Comparison of ENCODE assay signal across 36 cellular contexts in the genomic region with DNA sequence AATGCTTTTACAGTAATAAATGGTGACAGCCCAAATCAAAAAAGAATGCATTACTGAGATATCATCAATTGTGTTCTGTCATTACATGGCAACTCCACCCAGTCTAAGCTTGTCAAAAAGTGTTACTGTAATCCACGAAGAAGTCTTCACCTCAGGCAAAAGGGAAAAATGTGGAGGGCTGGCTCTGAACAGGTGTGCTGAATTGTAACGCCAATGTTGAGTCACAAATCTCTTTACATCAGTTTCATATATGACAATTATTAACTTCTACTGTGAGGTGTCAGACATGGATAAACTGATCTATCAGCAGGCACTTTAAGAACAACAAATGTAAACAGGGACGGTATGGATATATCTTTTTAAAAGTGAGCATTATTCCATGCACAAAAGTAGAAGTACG.
DNase-seq lines count a peak whose midpoint lies in the region; ATAC-seq, FAIRE-seq and TF ChIP-seq lines count a peak whose summit lies in the region.
"Had no signal": no experiment of that assay in that cellular context is flagged by ENCODE, and none has a peak within 500 bp of the region (broad histone marks: within the 10 kb centered on the region; RNA-seq: fewer than 3 reads in every experiment).

No MANE protein-coding gene starts in this region.

- no peaks in the 10 kb centered on the region for H3K4me1 Mint-ChIP-seq in Caco-2 (ENCODE audit: low read depth, unreplicated experiment)
- H3K4me1 Mint-ChIP-seq: activated CD4-positive, alpha-beta T cell treated with anti-CD3 and anti-CD28 coated beads for 36 hours; stimulated activated naive B cell treated with anti-CD40 and anti-IgM and Interleukin-4, amounts not matched to agents 10 μg/mL and 1 μg/mL and 100 μg/mL, for 72 hours had no signal

- no peak overlapping the region for H3K27ac Mint-ChIP-seq in Caco-2 (ENCODE audit: unreplicated experiment)
- H3K27ac Mint-ChIP-seq: activated CD4-positive, alpha-beta T cell treated with anti-CD3 and anti-CD28 coated beads for 36 hours; CD14-positive monocyte; stimulated activated naive B cell treated with anti-CD40 and anti-IgM and Interleukin-4, amounts not matched to agents 10 μg/mL and 1 μg/mL and 100 μg/mL, for 72 hours had no signal

- H3K9me3 ChIP-seq in mammary epithelial cell (replicated peaks; ENCODE audit: insufficient read depth, low read length) (no peaks in the 10 kb centered on the region), breast epithelium (peaks cover 0 to 7% of the 10 kb centered on the region in 2 donors), Caco-2 (no peaks in the 10 kb centered on the region)
- H3K9me3 ChIP-seq: ovary had no signal

- BruUV-seq in mammary epithelial cell (replicated peaks; lab: Mats Ljungman, UMichigan) (no TSS peak), Caco-2 (replicated peaks; lab: Mats Ljungman, UMichigan) (no TSS peak)

- no peaks in the 10 kb centered on the region for H4K20me1 ChIP-seq in mammary epithelial cell (ENCODE audit: insufficient read depth, low read length)

- CTCF ChIA-PET in mammary epithelial cell (lab: Charles Lee; ENCODE audit: low non-redundant PET) = no interaction called here
- CTCF ChIA-PET in Caco-2 (lab: Charles Lee) = no interaction called here

- peaks cover 2% of the 10 kb centered on the region for H3K36me3 ChIP-seq in mammary epithelial cell (ENCODE audit: insufficient read depth, low read length)
- no peaks in the 10 kb centered on the region for H3K36me3 ChIP-seq in breast epithelium
- H3K36me3 ChIP-seq in Caco-2 (ENCODE audit: control insufficient read depth, insufficient read depth, low read length) = no peaks in the 10 kb centered on the region; the same call in 1 of the 2 replicates
- H3K36me3 ChIP-seq: ovary had no signal

- no peaks in the 10 kb centered on the region for H3K27me3 Mint-ChIP-seq in Caco-2 (ENCODE audit: insufficient read depth, unreplicated experiment)
- H3K27me3 Mint-ChIP-seq: activated CD4-positive, alpha-beta T cell treated with anti-CD3 and anti-CD28 coated beads for 36 hours; stimulated activated naive B cell treated with anti-CD40 and anti-IgM and Interleukin-4, amounts not matched to agents 10 μg/mL and 1 μg/mL and 100 μg/mL, for 72 hours had no signal

- DNase-seq in mammary epithelial cell (peak; percentile 3), breast epithelium (ENCODE audit: low spot score in 2 of 2) (no peak), HTR-8/SVneo (ENCODE audit: insufficient read length, low spot score) (no peak), SHP77 treated with DMSO at 0.1 percent for 48 hours (lab: John Stamatoyannopoulos, UW) (no peak), Caco-2 (no peak), cardiac septum (ENCODE audit: low spot score) (no peak)
- DNase-seq: 8988T; activated CD4-positive, alpha-beta T cell treated with anti-CD3 and anti-CD28 coated beads for 36 hours; activated gamma-delta T cell; activated T-cell treated with anti-CD3 and anti-CD28 coated beads, Interleukin-2, amount 50 U/mL, for 1 hour; caudate nucleus; DMS79; effector CD8-positive, alpha-beta T cell; glutamatergic neuron; mesenchymal stem cell; NCI-H1048; NCI-H1694; NCI-H446; NCI-H774; ovary; retina; SJCRH30; stimulated activated naive B cell treated with anti-CD40 and anti-IgM and Interleukin-4, amounts not matched to agents 10 μg/mL and 1 μg/mL and 100 μg/mL, for 72 hours; substantia nigra; T1000; upper lobe of left lung had no signal

- in situ Hi-C loops in mammary epithelial cell (cut with MboI; ENCODE audit: low sequenced_read_pairs in 2 of 2) = no loop called here

- H3K79me2 ChIP-seq in mammary epithelial cell (ENCODE audit: insufficient read depth, low read length) = no peaks in the 10 kb centered on the region

- no peak overlapping the region for H3K9ac ChIP-seq in mammary epithelial cell (ENCODE audit: insufficient read depth, low read length)

- ATAC-seq in HG02981 (IDR thresholded peaks at IDR 0.05; ENCODE audit: unreplicated experiment) (peak; percentile 79), HG03558 (IDR thresholded peaks at IDR 0.05; ENCODE audit: extremely low read depth, unreplicated experiment) (peak; percentile 72)
- ATAC-seq: activated CD4-positive, alpha-beta T cell treated with anti-CD3 and anti-CD28 coated beads for 36 hours; HCT116; K562; left lobe of liver; stimulated activated naive B cell treated with anti-CD40 and anti-IgM and Interleukin-4, amounts not matched to agents 10 μg/mL and 1 μg/mL and 100 μg/mL, for 72 hours had no signal

- intact Hi-C loops in mammary epithelial cell (cut with micrococcal nuclease) (no loop called here), breast epithelium (cut with DNase I; ENCODE audit: low total_unique reads) (no loop called here), Caco-2 (cut with micrococcal nuclease; ENCODE audit: unreplicated experiment) (no loop called here), cardiac septum (cut with DNase I) (no loop called here)

- H3K9me3 Mint-ChIP-seq in Caco-2 (ENCODE audit: unreplicated experiment) = no peaks in the 10 kb centered on the region

- POLR2A ChIA-PET in Caco-2 (lab: Charles Lee) = no interaction called here

- H3K4me3 Mint-ChIP-seq in Caco-2 (ENCODE audit: unreplicated experiment) = no peak overlapping the region
- H3K4me3 Mint-ChIP-seq: activated CD4-positive, alpha-beta T cell treated with anti-CD3 and anti-CD28 coated beads for 36 hours; CD14-positive monocyte; stimulated activated naive B cell treated with anti-CD40 and anti-IgM and Interleukin-4, amounts not matched to agents 10 μg/mL and 1 μg/mL and 100 μg/mL, for 72 hours had no signal

- no peak overlapping the region for H2AFZ ChIP-seq in mammary epithelial cell (ENCODE audit: low read depth, low read length)

- no peaks in the 10 kb centered on the region for H3K4me1 ChIP-seq in mammary epithelial cell (ENCODE audit: insufficient read depth, low read length)
- H3K4me1 ChIP-seq in breast epithelium = no peaks in the 10 kb centered on the region
- no peaks in the 10 kb centered on the region for H3K4me1 ChIP-seq in Caco-2
- H3K4me1 ChIP-seq: ascending aorta, SJCRH30, upper lobe of left lung had no signal

- no peak for FAIRE-seq in HTR-8/SVneo (lab: Jason Lieb, UNC)
- FAIRE-seq: G401.6, K562 had no signal

- TF ChIP-seq CTCF in mammary epithelial cell (conservative IDR thresholded peaks at IDR 0.05 in 1 of 2, IDR thresholded peaks at IDR 0.05 in 1 of 2; ENCODE audit: extremely low read depth in 1 of 2, insufficient read depth in 1 of 2, low read depth in 1 of 2, low read length in 2 of 2) = no peak
- TF ChIP-seq CTCF in breast epithelium (IDR thresholded peaks at IDR 0.05) = no peak
- TF ChIP-seq CTCF in Caco-2 (IDR thresholded peaks at IDR 0.05; ENCODE audit: insufficient read depth in 1 of 2, low read depth in 1 of 2, low read length in 1 of 2, severe bottlenecking in 1 of 2, unreplicated experiment in 1 of 2) = no peak

- no peak overlapping the region for H3K4me3 ChIP-seq in mammary epithelial cell (replicated peaks in 1 of 3; ENCODE audit: insufficient read depth in 1 of 3, low read depth in 2 of 3, low read length in 3 of 3)
- no peak overlapping the region for H3K4me3 ChIP-seq in breast epithelium
- no peak overlapping the region for H3K4me3 ChIP-seq in Caco-2 (ENCODE audit: low read depth, low read length)
- H3K4me3 ChIP-seq: ascending aorta, coronary artery, K562, ovary, SJCRH30, upper lobe of left lung had no signal

- 54% methylated on average over 4 of the region's 4 CpGs for WGBS in mammary epithelial cell (ENCODE audit: low coverage, missing lambda C conversion rate)

- TF ChIP-seq POLR2A in breast epithelium (IDR thresholded peaks at IDR 0.05) = no peak

- H3K27ac ChIP-seq in mammary epithelial cell (ENCODE audit: insufficient read depth, low read depth, low read length) (no peak overlapping the region), breast epithelium (no peak overlapping the region)
- H3K27ac ChIP-seq: ascending aorta, coronary artery, ovary, SJCRH30, upper lobe of left lung, VCaP had no signal

- H3K27me3 ChIP-seq in mammary epithelial cell (ENCODE audit: insufficient read depth, low read length) (no peaks in the 10 kb centered on the region), breast epithelium (no peaks in the 10 kb centered on the region), Caco-2 (replicated peaks; ENCODE audit: control insufficient read depth, insufficient read depth, low read length) (no peaks in the 10 kb centered on the region)
- H3K27me3 ChIP-seq: ascending aorta, ovary, SJCRH30, upper lobe of left lung had no signal

- no peak overlapping the region for H3K4me2 ChIP-seq in mammary epithelial cell (ENCODE audit: insufficient read depth, low read depth, low read length)

- dilution Hi-C loops in mammary epithelial cell (cut with HindIII; ENCODE audit: low sequenced_read_pairs) = no loop called here

- H3K36me3 Mint-ChIP-seq in Caco-2 (ENCODE audit: insufficient read depth, unreplicated experiment) = peaks cover 16% of the 10 kb centered on the region
